In the genomic region with DNA sequence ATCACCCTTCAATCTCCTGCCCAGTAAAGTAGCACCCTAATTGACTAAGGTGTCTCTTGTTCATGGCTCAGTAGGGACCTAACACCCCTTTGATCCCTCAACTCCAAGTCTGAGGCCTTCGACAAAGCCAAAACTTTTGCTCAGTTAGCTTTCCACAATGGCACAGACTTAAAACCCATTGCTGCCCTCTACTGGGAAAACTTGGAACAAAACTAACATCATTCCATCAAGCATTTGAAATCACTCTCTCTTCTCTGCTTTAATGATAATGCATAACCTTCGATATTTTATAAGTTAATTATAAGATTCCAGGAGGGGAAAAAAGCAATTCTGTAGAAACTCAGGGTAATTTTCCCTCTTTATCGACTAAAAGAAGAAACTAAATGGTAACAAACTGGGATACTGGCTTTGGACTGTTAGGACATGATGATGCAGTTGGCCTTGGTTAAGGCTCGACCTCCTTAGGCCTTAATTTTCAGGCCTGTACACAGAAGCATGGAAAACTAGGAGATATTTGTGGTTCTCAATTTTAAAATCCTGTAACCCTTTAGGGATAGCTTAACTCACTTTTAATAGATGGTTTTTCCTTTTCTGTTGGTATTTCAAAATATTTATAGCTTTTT, we compare ENCODE assay signal across 8 cellular contexts.
DNase-seq lines count a peak whose midpoint lies in the region; ATAC-seq and TF ChIP-seq lines count a peak whose summit lies in the region.

No MANE protein-coding gene starts in this region.

- DNase-seq in NCI-H2081 (lab: John Stamatoyannopoulos, UW), result peak; percentile 37 to 43
- DNase-seq in NCI-H2081 treated with DMSO at 0.1 percent for 48 hours (lab: John Stamatoyannopoulos, UW), result no peak
- peak; percentile 42 for DNase-seq in LNCaP clone FGC (ENCODE audit: low read depth)
- peak; percentile 67 for DNase-seq in foreskin melanocyte
- DNase-seq in pons (ENCODE audit: low spot score), result peak; percentile 79

- ATAC-seq in GM21381 (IDR thresholded peaks at IDR 0.05; ENCODE audit: unreplicated experiment) (peak; percentile 47), SK-N-SH treated with all-trans-retinoic acid at 6 μM for 48 hours (peak; percentile 78), GM19328 (IDR thresholded peaks at IDR 0.05; ENCODE audit: unreplicated experiment) (no peak)

- H3K4me3 ChIP-seq in LNCaP clone FGC (ENCODE audit: low read depth, low read length), result no peak overlapping the region

- TF ChIP-seq CTCF in LNCaP clone FGC (IDR thresholded peaks at IDR 0.05; ENCODE audit: control insufficient read depth, extremely low read depth, insufficient read depth), result peak; percentile 64

TF ChIP-seq in SK-N-SH treated with all-trans-retinoic acid at 6 μM for 48 hours, 23 proteins besides CTCF, POLR2A, EP300 and RAD21:
- TF ChIP-seq POU6F1 (CRISPR knock-in tag; IDR thresholded peaks at IDR 0.05; ENCODE audit: borderline replicate concordance, low read depth) (no peak), ZNF8 (CRISPR knock-in tag; IDR thresholded peaks at IDR 0.05) (no peak), TOX (CRISPR knock-in tag; IDR thresholded peaks at IDR 0.05; ENCODE audit: borderline replicate concordance) (no peak), ESRRG (CRISPR knock-in tag; IDR thresholded peaks at IDR 0.05) (no peak), RARB (CRISPR knock-in tag; IDR thresholded peaks at IDR 0.05) (no peak), SNAI2 (CRISPR knock-in tag; IDR thresholded peaks at IDR 0.05) (no peak), BACH2 (CRISPR knock-in tag; IDR thresholded peaks at IDR 0.05; ENCODE audit: borderline replicate concordance) (no peak), ZC3H10 (CRISPR knock-in tag; IDR thresholded peaks at IDR 0.05) (no peak), GLIS3 (CRISPR knock-in tag; IDR thresholded peaks at IDR 0.05) (no peak)
